1 cellular context compared by ENCODE assay signal in genomic region chr2:131335319-131335718, GRCh38.
TF ChIP-seq lines count a peak whose summit lies in the region.

No MANE protein-coding gene starts in this region.

TF ChIP-seq in HepG2, 621 proteins besides CTCF, POLR2A, EP300 and RAD21:
- peak; percentile 40; the same call in 1 of the 2 replicates for TF ChIP-seq SMC3 (IDR thresholded peaks at IDR 0.05; ENCODE audit: low read length)
- TF ChIP-seq STAG1 (CRISPR knock-in tag; IDR thresholded peaks at IDR 0.05), result peak; percentile 66
